ENCODE assay signal across 27 cellular contexts in genomic region chr2:70380621-70381020, GRCh38.
"Had no signal": no experiment of that assay in that cellular context is flagged by ENCODE, and none has a peak within 500 bp of the region (broad histone marks: within the 10 kb centered on the region; RNA-seq: fewer than 3 reads in every experiment).

No MANE protein-coding gene starts in this region.

- DNase-seq: activated B cell treated with CpG ODN at 0.5 μM for 24 hours; activated CD4-positive, alpha-beta T cell treated with anti-CD3 and anti-CD28 coated beads for 36 hours; activated CD8-positive, alpha-beta memory T cell treated with anti-CD3 and anti-CD28 coated beads, Interleukin-2, amount 10 ng/mL, durations not matched to agents 7 days and 5 days; activated CD8-positive, alpha-beta T cell treated with anti-CD3 and anti-CD28 coated beads, Interleukin-2, amount 10 ng/mL, durations not matched to agents 7 days and 5 days; activated naive CD8-positive, alpha-beta T cell treated with anti-CD3 and anti-CD28 coated beads, Interleukin-2, amount 50 U/mL, for 24 hours; activated T-cell treated with anti-CD3 and anti-CD28 coated beads, Interleukin-2, amount 50 U/mL, for 48 hours; amygdala; central memory CD4-positive, alpha-beta T cell; endodermal cell; gastrocnemius medialis; glutamatergic neuron; kidney; posterior cingulate gyrus; stimulated activated CD4-positive, alpha-beta T cell treated with anti-CD3 and anti-CD28 coated beads, Interleukin-12 subunit alpha, Interleukin-12 subunit beta, amount 100 ng/mL, for 4 hours; stimulated activated CD4-positive, alpha-beta T cell treated with anti-CD3 and anti-CD28 coated beads, Interleukin-4, amount 100 ng/mL, for 1 hour; stimulated activated naive CD8-positive, alpha-beta T cell treated with anti-CD3 and anti-CD28 coated beads, Interleukin-15, Interleukin-2, amounts not matched to agents 100 U/mL and 50 U/mL, for 24 hours; testis; transverse colon had no signal

- H3K4me1 ChIP-seq: gastrocnemius medialis, testis, transverse colon had no signal

- H3K27me3 ChIP-seq: testis, transverse colon had no signal

- ATAC-seq: activated CD8-positive, alpha-beta memory T cell treated with anti-CD3 and anti-CD28 coated beads, Interleukin-2, amount 10 ng/mL, durations not matched to agents 7 days and 5 days; activated CD8-positive, alpha-beta T cell treated with anti-CD3 and anti-CD28 coated beads, Interleukin-2, amount 10 ng/mL, durations not matched to agents 7 days and 5 days; activated naive CD8-positive, alpha-beta T cell treated with anti-CD3 and anti-CD28 coated beads, Interleukin-2, amount 50 U/mL, for 24 hours; gastrocnemius medialis; natural killer cell treated with Interleukin-12 subunit alpha and Interleukin-12 subunit beta and Interleukin-15 and Interleukin-18, amount 100 ng/mL, for 72 hours; sciatic nerve; stimulated activated naive CD8-positive, alpha-beta T cell treated with anti-CD3 and anti-CD28 coated beads, Interleukin-15, Interleukin-2, amounts not matched to agents 100 U/mL and 50 U/mL, for 24 hours had no signal

- FAIRE-seq: kidney, urothelium cell line had no signal

- H3K9me3 Mint-ChIP-seq: activated B cell treated with CpG ODN at 0.5 μM for 24 hours; activated naive CD4-positive, alpha-beta T cell treated with anti-CD3 and anti-CD28 coated beads, Interleukin-2, amount 50 U/mL, for 24 hours; activated naive CD8-positive, alpha-beta T cell treated with anti-CD3 and anti-CD28 coated beads, Interleukin-2, amount 50 U/mL, for 24 hours; activated T-helper 2 cell treated with anti-CD3 and anti-CD28 coated beads, Interferon-gamma antibody, Interleukin-2, Interleukin-4, amounts not matched to agents 10 μg/mL and 5 μg/mL and 100 μg/mL, durations not matched to agents 14 hours and 24 hours and 36 hours; dendritic cell treated with granulocyte-macrophage colony-stimulating factor and Interleukin-4, amounts not matched to agents 40 ng/mL and 50 ng/mL, for 4 days; memory B cell; natural killer cell treated with Interleukin-12 subunit alpha and Interleukin-12 subunit beta and Interleukin-15 and Interleukin-18, amount 100 ng/mL, for 72 hours; T-helper 2 cell treated with Interferon-gamma antibody and Interleukin-4, amounts not matched to agents 5 μg/mL and 100 μg/mL, for 36 hours had no signal

- H3K27me3 Mint-ChIP-seq: activated CD4-positive, alpha-beta T cell treated with anti-CD3 and anti-CD28 coated beads for 36 hours; activated naive CD4-positive, alpha-beta T cell treated with anti-CD3 and anti-CD28 coated beads, Interleukin-2, amount 50 U/mL, for 24 hours; activated naive CD8-positive, alpha-beta T cell treated with anti-CD3 and anti-CD28 coated beads, Interleukin-2, amount 50 U/mL, for 24 hours had no signal

- H3K4me1 Mint-ChIP-seq: activated B cell treated with CpG ODN at 0.5 μM for 24 hours; activated naive CD4-positive, alpha-beta T cell treated with anti-CD3 and anti-CD28 coated beads, Interleukin-2, amount 50 U/mL, for 24 hours; activated naive CD8-positive, alpha-beta T cell treated with anti-CD3 and anti-CD28 coated beads, Interleukin-2, amount 50 U/mL, for 24 hours; endodermal cell; memory B cell had no signal

- H3K36me3 ChIP-seq: gastrocnemius medialis, transverse colon had no signal

- H3K36me3 Mint-ChIP-seq: activated CD8-positive, alpha-beta memory T cell treated with anti-CD3 and anti-CD28 coated beads, Interleukin-2, amount 10 ng/mL, durations not matched to agents 7 days and 5 days; activated naive CD4-positive, alpha-beta T cell treated with anti-CD3 and anti-CD28 coated beads, Interleukin-2, amount 50 U/mL, for 24 hours; memory B cell; natural killer cell treated with Interleukin-12 subunit alpha and Interleukin-12 subunit beta and Interleukin-15 and Interleukin-18, amount 100 ng/mL, for 72 hours had no signal

- H3K4me3 ChIP-seq: gastrocnemius medialis, skin epidermis, testis, transverse colon had no signal

- H3K9me3 ChIP-seq: gastrocnemius medialis, testis, transverse colon had no signal

- H3K27ac ChIP-seq: gastrocnemius medialis, testis, transverse colon had no signal

- H3K4me3 Mint-ChIP-seq: activated B cell treated with CpG ODN at 0.5 μM for 24 hours; activated CD4-positive, alpha-beta T cell treated with anti-CD3 and anti-CD28 coated beads for 36 hours; activated CD8-positive, alpha-beta memory T cell treated with anti-CD3 and anti-CD28 coated beads, Interleukin-2, amount 10 ng/mL, durations not matched to agents 7 days and 5 days; activated CD8-positive, alpha-beta T cell treated with anti-CD3 and anti-CD28 coated beads, Interleukin-2, amount 10 ng/mL, durations not matched to agents 7 days and 5 days; activated naive CD4-positive, alpha-beta T cell treated with anti-CD3 and anti-CD28 coated beads, Interleukin-2, amount 50 U/mL, for 24 hours; activated naive CD8-positive, alpha-beta T cell treated with anti-CD3 and anti-CD28 coated beads, Interleukin-2, amount 50 U/mL, for 24 hours; dendritic cell treated with granulocyte-macrophage colony-stimulating factor and Interleukin-4, amounts not matched to agents 40 ng/mL and 50 ng/mL, for 4 days; endodermal cell; memory B cell; natural killer cell treated with Interleukin-12 subunit alpha and Interleukin-12 subunit beta and Interleukin-15 and Interleukin-18, amount 100 ng/mL, for 72 hours; T-helper 2 cell treated with Interferon-gamma antibody and Interleukin-4, amounts not matched to agents 5 μg/mL and 100 μg/mL, for 36 hours had no signal

- H3K27ac Mint-ChIP-seq: activated B cell treated with CpG ODN at 0.5 μM for 24 hours; activated CD4-positive, alpha-beta T cell treated with anti-CD3 and anti-CD28 coated beads for 36 hours; activated CD8-positive, alpha-beta memory T cell treated with anti-CD3 and anti-CD28 coated beads, Interleukin-2, amount 10 ng/mL, durations not matched to agents 7 days and 5 days; activated CD8-positive, alpha-beta T cell treated with anti-CD3 and anti-CD28 coated beads, Interleukin-2, amount 10 ng/mL, durations not matched to agents 7 days and 5 days; activated naive CD4-positive, alpha-beta T cell treated with anti-CD3 and anti-CD28 coated beads, Interleukin-2, amount 50 U/mL, for 24 hours; activated naive CD8-positive, alpha-beta T cell treated with anti-CD3 and anti-CD28 coated beads, Interleukin-2, amount 50 U/mL, for 24 hours; activated T-helper 2 cell treated with anti-CD3 and anti-CD28 coated beads, Interferon-gamma antibody, Interleukin-2, Interleukin-4, amounts not matched to agents 10 μg/mL and 5 μg/mL and 100 μg/mL, durations not matched to agents 14 hours and 24 hours and 36 hours; dendritic cell treated with granulocyte-macrophage colony-stimulating factor and Interleukin-4, amounts not matched to agents 40 ng/mL and 50 ng/mL, for 4 days; endodermal cell; memory B cell; natural killer cell treated with Interleukin-12 subunit alpha and Interleukin-12 subunit beta and Interleukin-15 and Interleukin-18, amount 100 ng/mL, for 72 hours; T-helper 2 cell treated with Interferon-gamma antibody and Interleukin-4, amounts not matched to agents 5 μg/mL and 100 μg/mL, for 36 hours had no signal
